8 cellular contexts compared by ENCODE assay signal in the genomic region with DNA sequence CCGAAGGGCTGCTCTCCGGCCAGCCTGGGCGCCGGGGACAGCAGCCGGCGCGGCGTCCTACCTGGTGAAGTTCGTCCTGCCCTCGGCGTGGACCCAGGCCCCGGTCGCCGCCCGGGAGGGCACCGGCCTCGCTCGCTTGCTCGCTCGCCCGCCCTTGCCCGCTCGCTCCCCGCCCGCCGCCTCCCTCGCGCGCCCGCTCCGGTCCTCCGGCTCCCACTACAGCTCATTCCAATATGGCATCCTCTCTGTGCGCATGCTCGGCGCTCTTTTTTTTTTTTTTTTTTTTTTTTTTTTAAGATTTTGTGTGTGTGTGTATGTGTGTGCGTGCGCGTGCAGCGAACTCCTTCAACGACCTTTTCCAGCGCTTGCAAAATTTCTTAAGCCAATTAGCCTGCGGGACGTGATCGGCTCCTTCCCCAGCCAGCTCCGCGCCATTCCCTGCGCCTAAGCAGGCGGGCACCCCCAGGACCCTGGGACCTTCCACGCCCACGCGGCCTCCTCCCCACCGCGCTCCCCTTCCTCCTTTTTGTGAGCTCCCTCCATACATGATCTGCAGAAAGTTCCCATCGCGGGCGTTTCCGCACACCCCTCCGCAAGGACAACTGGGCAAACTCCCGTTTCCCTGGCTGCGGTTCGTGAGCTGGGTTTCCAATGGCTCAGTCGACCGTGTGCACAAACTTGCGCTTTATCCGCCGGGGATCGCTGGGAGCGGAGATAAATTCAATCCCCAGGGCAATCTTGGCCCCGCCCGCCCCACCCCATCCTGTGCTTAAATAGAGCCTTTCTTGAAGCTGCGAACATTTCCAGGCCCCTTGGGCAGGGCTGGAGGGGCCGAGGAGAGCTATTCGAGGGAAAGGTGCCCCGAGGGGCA. TPM values are rescaled to one million over a fixed set of nuclear protein-coding genes. Genes with fewer than 3 reads are reported as not detected.
A peak's percentile ranks its signal among the peaks of the same experiment; 100 is the strongest.
DNase-seq lines count a peak whose midpoint lies in the region; ATAC-seq lines count a peak whose summit lies in the region.

A gene (minus strand): TSS at position 235 of the 871 bp plus-strand sequence. CDS start 29,136 bp downstream, outside the sequence.

- H3K27me3 Mint-ChIP-seq in activated CD4-positive, alpha-beta T cell treated with anti-CD3 and anti-CD28 coated beads, Interleukin-2, amount 10 ng/mL, durations not matched to agents 7 days and 5 days: peaks cover 34% of the 10 kb centered on the region

- CTCF ChIA-PET in activated CD4-positive, alpha-beta T cell treated with anti-CD3 and anti-CD28 coated beads, Interleukin-2, amount 10 ng/mL, durations not matched to agents 7 days and 5 days (lab: Charles Lee): interaction anchor here (0.6 to 2.0 kb wide), 23 partner anchors 8 to 528 kb away, joined by 3 to 10 read pairs (median 3); a partner anchor contains a TSS

- no peaks in the 10 kb centered on the region for H3K9me3 Mint-ChIP-seq in activated CD4-positive, alpha-beta T cell treated with anti-CD3 and anti-CD28 coated beads, Interleukin-2, amount 10 ng/mL, durations not matched to agents 7 days and 5 days

- POLR2A ChIA-PET in activated CD4-positive, alpha-beta T cell treated with anti-CD3 and anti-CD28 coated beads, Interleukin-2, amount 10 ng/mL, durations not matched to agents 7 days and 5 days (lab: Charles Lee): interaction anchor here (0.6 to 0.7 kb wide), 4 partner anchors 8 to 258 kb away, joined by 3 to 6 read pairs (median 4); no protein-coding TSS in a partner anchor

- peaks cover 7% of the 10 kb centered on the region for H3K36me3 Mint-ChIP-seq in activated CD4-positive, alpha-beta T cell treated with anti-CD3 and anti-CD28 coated beads, Interleukin-2, amount 10 ng/mL, durations not matched to agents 7 days and 5 days (ENCODE audit: low read depth)

- peak; percentile 60 for DNase-seq in GF-D8 (lab: John Stamatoyannopoulos, UW)
- DNase-seq in H4 (ENCODE audit: low spot score): peak; percentile 11
- DNase-seq in NCI-H1048 (lab: John Stamatoyannopoulos, UW): peak; percentile 21
- DNase-seq in activated CD4-positive, alpha-beta T cell treated with anti-CD3 and anti-CD28 coated beads, Interleukin-2, amount 10 ng/mL, durations not matched to agents 7 days and 5 days: peak; percentile 70
- peak; percentile 64 for DNase-seq in dermis blood vessel endothelial cell
- DNase-seq in left lobe of liver (ENCODE audit: low spot score): peak; percentile 55
- peak; percentile 64 for DNase-seq in stimulated activated CD4-positive, alpha-beta T cell treated with anti-CD3 and anti-CD28 coated beads, Interleukin-4, amount 100 ng/mL, for 1 hour
- no peak for DNase-seq in RKO (ENCODE audit: low spot score)

- peaks cover 44% of the 10 kb centered on the region for H3K4me1 Mint-ChIP-seq in activated CD4-positive, alpha-beta T cell treated with anti-CD3 and anti-CD28 coated beads, Interleukin-2, amount 10 ng/mL, durations not matched to agents 7 days and 5 days

- peak; percentile 72 for ATAC-seq in left lobe of liver

- peak within 1 kb of the TSS; percentile 80 for H3K4me3 Mint-ChIP-seq in activated CD4-positive, alpha-beta T cell treated with anti-CD3 and anti-CD28 coated beads, Interleukin-2, amount 10 ng/mL, durations not matched to agents 7 days and 5 days

- peak within 1 kb of the TSS; percentile 92 for H3K27ac Mint-ChIP-seq in activated CD4-positive, alpha-beta T cell treated with anti-CD3 and anti-CD28 coated beads, Interleukin-2, amount 10 ng/mL, durations not matched to agents 7 days and 5 days

RNA-seq across cellular contexts. Expression of the gene that starts here (rescaled TPM):
- 0.85 and 1.0 TPM in 2 replicates for total RNA-seq in H4 (2014; rRNA removed; shearing (Covaris generic))
- total RNA-seq in activated CD4-positive, alpha-beta T cell treated with anti-CD3 and anti-CD28 coated beads, Interleukin-2, amount 10 ng/mL, durations not matched to agents 7 days and 5 days: 10 to 100 TPM; 31.9 to 32.3 TPM
- total RNA-seq in dermis blood vessel endothelial cell: 2.2 and 5.4 TPM in 2 replicates
- 1.1 TPM for total RNA-seq in left lobe of liver
